Comparison of ENCODE assay signal across 8 cellular contexts in genomic region chr5:79133657-79134451, GRCh38. TPM values are rescaled to one million over a fixed set of nuclear protein-coding genes. Genes with fewer than 3 reads are reported as not detected.
A peak's percentile ranks its signal among the peaks of the same experiment; 100 is the strongest.
DNase-seq lines count a peak whose midpoint lies in the region; ATAC-seq, FAIRE-seq and TF ChIP-seq lines count a peak whose summit lies in the region.

No MANE protein-coding gene starts in this region.

- ATAC-seq in GM18909 (IDR thresholded peaks at IDR 0.05; ENCODE audit: poor library complexity, unreplicated experiment): no peak

- FAIRE-seq in bronchial epithelial cell (lab: Jason Lieb, UNC): no peak

- TF ChIP-seq CTCF in WI38 (IDR thresholded peaks at IDR 0.05; ENCODE audit: low read depth, low read length): peak; percentile 70
- peak; percentile 75 for TF ChIP-seq CTCF in bronchial epithelial cell (IDR thresholded peaks at IDR 0.05; ENCODE audit: insufficient read depth, low read length, severe bottlenecking)

- H3K36me3 ChIP-seq in bronchial epithelial cell (ENCODE audit: control insufficient read depth, insufficient read depth, low read length): no peaks in the 10 kb centered on the region

- no peaks in the 10 kb centered on the region for H3K27me3 ChIP-seq in bronchial epithelial cell (ENCODE audit: control insufficient read depth, insufficient read depth, low read length)

- H3K4me3 ChIP-seq in WI38 (ENCODE audit: low read depth, low read length) (peak overlapping the region; percentile 45), bronchial epithelial cell (ENCODE audit: low read depth, low read length) (peak overlapping the region; percentile 23)

- DNase-seq in NK-92 treated with Interleukin-12 subunit alpha and Interleukin-12 subunit beta, amount 100 ng/mL, for 24 hours (lab: John Stamatoyannopoulos, UW): peak; percentile 64
- DNase-seq in NK-92 (lab: John Stamatoyannopoulos, UW; ENCODE audit: unreplicated experiment): no peak
- DNase-seq in NCI-H2171 (lab: John Stamatoyannopoulos, UW): peak; percentile 36
- peak; percentile 74 for DNase-seq in bronchial epithelial cell (ENCODE audit: low read depth)
- peak; percentile 82 for DNase-seq in iris pigment epithelial cell (ENCODE audit: low read depth)
- DNase-seq in stimulated activated CD4-positive, alpha-beta T cell treated with anti-CD3 and anti-CD28 coated beads, Interleukin-12 subunit alpha, Interleukin-12 subunit beta, amount 100 ng/mL, for 4 hours: peak; percentile 65

RNA-seq across cellular contexts. Expression of gene BHMT, which starts 22.2 kb away (rescaled TPM):
- not detected in 2 replicates for total RNA-seq in bronchial epithelial cell
